ENCODE assay signal across 16 cellular contexts in the genomic region with DNA sequence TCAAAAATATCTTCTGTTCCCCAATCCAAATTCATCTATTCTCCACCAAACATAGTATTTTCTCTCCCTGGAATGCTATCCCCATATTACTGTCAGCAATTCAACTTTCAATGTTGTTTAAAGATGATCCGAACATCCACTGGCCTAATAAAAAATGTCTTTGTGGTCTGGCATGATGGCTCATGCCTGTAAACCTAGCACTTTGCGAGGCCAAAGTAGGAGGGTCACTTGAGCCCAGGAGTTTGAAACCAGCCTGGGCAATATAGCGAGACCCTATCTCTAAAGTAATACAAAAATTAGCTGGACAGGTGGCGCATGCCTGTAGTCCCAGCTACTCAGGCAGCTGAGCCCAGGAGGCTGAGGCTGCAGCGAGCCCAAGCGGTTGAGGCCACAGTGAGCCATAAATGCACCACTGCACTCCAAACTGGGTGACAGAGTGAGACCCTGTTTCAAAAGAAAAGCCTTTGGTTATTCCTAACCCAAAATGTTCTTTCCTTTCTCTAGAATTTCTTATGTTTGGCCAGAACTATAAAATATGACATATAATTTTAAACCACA.
"Had no signal": no experiment of that assay in that cellular context is flagged by ENCODE, and none has a peak within 500 bp of the region (broad histone marks: within the 10 kb centered on the region; RNA-seq: fewer than 3 reads in every experiment).

No MANE protein-coding gene starts in this region.

- H3K27me3 Mint-ChIP-seq: activated T-helper 17 cell treated with anti-CD3 and anti-CD28 coated beads, Interleukin-2, amount 50 U/mL, for 72 hours; naive thymus-derived CD4-positive, alpha-beta T cell; progenitor cell of endocrine pancreas; T-cell had no signal

- ATAC-seq: activated T-helper 17 cell treated with anti-CD3 and anti-CD28 coated beads, Interleukin-2, amount 50 U/mL, for 72 hours; gastroesophageal sphincter; naive thymus-derived CD4-positive, alpha-beta T cell; T-cell had no signal

- H3K9me3 Mint-ChIP-seq: activated T-helper 17 cell treated with anti-CD3 and anti-CD28 coated beads, Interleukin-2, amount 50 U/mL, for 72 hours; endodermal cell; T-cell had no signal

- H3K9me3 ChIP-seq: gastroesophageal sphincter, right atrium auricular region, stomach had no signal

- H3K27ac ChIP-seq: gastroesophageal sphincter, right atrium auricular region, stomach, VCaP had no signal

- H3K4me3 ChIP-seq: gastroesophageal sphincter, lung, right atrium auricular region, stomach had no signal

- H3K27me3 ChIP-seq: gastroesophageal sphincter, right atrium auricular region, stomach had no signal

- H3K27ac Mint-ChIP-seq: activated T-helper 17 cell treated with anti-CD3 and anti-CD28 coated beads, Interleukin-2, amount 50 U/mL, for 72 hours; endodermal cell; progenitor cell of endocrine pancreas had no signal

- H3K36me3 ChIP-seq: gastroesophageal sphincter, right atrium auricular region, stomach had no signal

- H3K4me3 Mint-ChIP-seq: activated T-helper 17 cell treated with anti-CD3 and anti-CD28 coated beads, Interleukin-2, amount 50 U/mL, for 72 hours; endodermal cell; T-cell had no signal

- DNase-seq: activated CD4-positive, alpha-beta T cell treated with anti-CD3 and anti-CD28 coated beads, Interleukin-2, amount 50 U/mL, for 48 hours; activated naive CD4-positive, alpha-beta T cell treated with Interleukin-2 at 50 U/mL for 16 hours; endodermal cell; erythroblast; naive thymus-derived CD4-positive, alpha-beta T cell; small intestine; stimulated activated CD4-positive, alpha-beta T cell treated with anti-CD3 and anti-CD28 coated beads, Interleukin-4, amount 100 ng/mL, for 4 hours; stimulated activated CD8-positive, alpha-beta memory T cell treated with anti-CD3 and anti-CD28 coated beads, Interleukin-4, amount 100 ng/mL, for 48 hours; stomach; T-cell had no signal
